7 cellular contexts compared by ENCODE assay signal in the genomic region with DNA sequence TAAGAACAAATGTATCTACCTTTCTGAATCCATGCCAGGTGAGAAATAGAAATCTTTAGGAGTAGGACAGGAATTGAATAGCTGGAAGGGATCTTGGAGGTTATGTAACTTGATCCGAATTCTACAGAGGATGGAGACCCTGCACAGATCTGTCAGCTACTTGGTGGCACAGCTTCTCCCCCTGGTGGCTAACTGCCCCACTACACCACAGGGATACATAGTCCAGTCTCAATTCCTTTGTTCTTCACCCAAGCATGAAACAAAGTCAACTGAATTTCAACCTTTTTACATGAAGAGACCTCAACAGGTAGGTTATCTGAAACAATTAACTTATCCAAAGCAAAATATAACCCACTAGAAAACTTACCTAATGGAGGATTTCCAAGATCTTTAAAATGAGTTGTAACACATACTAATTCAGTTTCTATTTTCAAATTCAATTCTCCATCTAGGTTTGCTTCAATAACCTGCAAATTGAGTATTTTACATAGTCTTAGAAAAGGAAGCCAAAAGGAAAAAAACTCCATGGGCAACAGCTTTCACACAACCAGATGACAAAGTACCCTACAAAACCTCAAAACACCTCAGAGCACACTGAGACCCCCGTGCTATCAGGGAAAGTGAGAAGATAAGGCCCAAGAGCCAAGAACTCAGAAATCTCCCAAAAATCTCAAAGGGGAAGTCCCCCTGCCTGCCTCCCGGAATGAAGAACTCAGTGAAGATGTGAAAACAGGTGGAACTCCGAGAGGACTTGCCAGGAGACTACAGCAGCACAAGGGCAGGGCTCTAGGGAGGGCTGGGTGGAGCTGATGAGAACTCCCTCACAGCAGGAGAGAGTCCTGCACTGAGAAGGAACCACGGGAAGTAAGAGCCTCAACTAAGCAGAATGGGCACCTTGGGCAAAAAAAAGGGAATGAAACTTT. TPM values are rescaled to one million over a fixed set of nuclear protein-coding genes. Genes with fewer than 3 reads are reported as not detected.
DNase-seq lines count a peak whose midpoint lies in the region; FAIRE-seq and TF ChIP-seq lines count a peak whose summit lies in the region.

No MANE protein-coding gene starts in this region.

- H3K9me3 ChIP-seq in keratinocyte (ENCODE audit: control insufficient read depth, low read depth, low read length), result no peaks in the 10 kb centered on the region

- DNase-seq in GM12864 (ENCODE audit: low read depth), result peak; percentile 39
- DNase-seq in HCEC 1CT, result peak; percentile 45
- DNase-seq in NCI-H1048 (lab: John Stamatoyannopoulos, UW), result peak; percentile 20
- peak; percentile 76 to 81 for DNase-seq in T47D (ENCODE audit: low read depth in 1 of 2, low spot score in 1 of 2)
- DNase-seq in keratinocyte (ENCODE audit: low read depth, low spot score), result no peak
- DNase-seq in stimulated activated CD4-positive, alpha-beta T cell treated with anti-CD3 and anti-CD28 coated beads, Interleukin-4, amount 100 ng/mL, for 4 hours, result peak; percentile 35 to 53

- no peaks in the 10 kb centered on the region for H3K4me1 ChIP-seq in keratinocyte (ENCODE audit: control insufficient read depth, extremely low read depth, insufficient read depth, low read length)

- no peak overlapping the region for H3K9ac ChIP-seq in keratinocyte (ENCODE audit: control insufficient read depth, extremely low read depth, insufficient read depth, low read length)

- peaks cover 39 to 40% of the 10 kb centered on the region in 2 experiments for H3K36me3 ChIP-seq in keratinocyte (ENCODE audit: control insufficient read depth in 2 of 2, extremely low read depth in 1 of 2, insufficient read depth in 2 of 2, low read length in 2 of 2)

- no peaks in the 10 kb centered on the region for H3K9me1 ChIP-seq in keratinocyte (ENCODE audit: control insufficient read depth, extremely low read depth, insufficient read depth, low read length)

- H3K4me3 ChIP-seq in GM12864 (ENCODE audit: low read depth, low read length) (no peak overlapping the region), keratinocyte (ENCODE audit: control insufficient read depth in 2 of 3, extremely low read depth in 1 of 3, insufficient read depth in 2 of 3, low read depth in 1 of 3, low read length in 3 of 3) (no peak overlapping the region)

- dilution Hi-C loops in keratinocyte (cut with MboI; ENCODE audit: extremely low pct_ligation_motif_present, low sequenced_read_pairs), result no loop called here

- no peak overlapping the region for H3K4me2 ChIP-seq in keratinocyte (ENCODE audit: control insufficient read depth, extremely low read depth, insufficient read depth, low read depth, low read length)

- FAIRE-seq in TTC549 (lab: Jason Lieb, UNC) (peak; percentile 81), keratinocyte (lab: Jason Lieb, UNC) (peak; percentile 79)

- H3K79me2 ChIP-seq in keratinocyte (ENCODE audit: control insufficient read depth, insufficient read depth, low read length), result no peaks in the 10 kb centered on the region

- in situ Hi-C loops in T47D (cut with HindIII; ENCODE audit: low pct_unique_long_range_greater_than_20kb, low sequenced_read_pairs), result no loop called here

- no peak overlapping the region for H2AFZ ChIP-seq in keratinocyte (ENCODE audit: control insufficient read depth, low read length)

- no peaks in the 10 kb centered on the region for H4K20me1 ChIP-seq in keratinocyte (ENCODE audit: control insufficient read depth, extremely low read depth, insufficient read depth, low read length)

- no peak overlapping the region for H3K27ac ChIP-seq in keratinocyte (ENCODE audit: control insufficient read depth, insufficient read depth, low read length)

- H3K27me3 ChIP-seq in keratinocyte (ENCODE audit: control insufficient read depth, extremely low read depth, insufficient read depth, low read length), result no peaks in the 10 kb centered on the region

- TF ChIP-seq CTCF in GM12864 (IDR thresholded peaks at IDR 0.05; ENCODE audit: low read depth, low read length, missing control alignments) (peak; percentile 96), keratinocyte (optimal IDR thresholded peaks at IDR 0.05 in 1 of 3, IDR thresholded peaks at IDR 0.05 in 1 of 3, conservative IDR thresholded peaks at IDR 0.05 in 1 of 3; ENCODE audit: extremely low read depth in 1 of 3, insufficient read depth in 2 of 3, low read length in 3 of 3) (peak; percentile 80 to 89 (median 82))

RNA-seq across cellular contexts. Expression of gene HUS1, which starts 10.3 kb away (rescaled TPM):
- polyA plus RNA-seq in keratinocyte, result 24.7 to 36.3 TPM (median 29.8 TPM) in 3 replicates
- 12.5 TPM for polyA plus RNA-seq in keratinocyte (2011; ENCODE audit: low read depth)
- polyA plus RNA-seq in keratinocyte (2011; cell fraction: cytosol; rRNA removed), result 22.8 and 39.5 TPM in 2 replicates
- polyA plus RNA-seq in keratinocyte (2011; cell fraction: nucleus; rRNA removed), result 30.5 and 38.1 TPM in 2 replicates
- polyA plus RNA-seq in keratinocyte (2012; ENCODE audit: low replicate concordance), result 18.5 TPM in 2 replicates
- polyA minus RNA-seq in keratinocyte, result 11.2 to 43.8 TPM (median 27.8 TPM) in 3 replicates
- 17.5 TPM for polyA minus RNA-seq in keratinocyte (2011; cell fraction: cytosol; rRNA and poly(A)+ RNA removed)
- 12.8 and 27.0 TPM in 2 replicates for polyA minus RNA-seq in keratinocyte (2011; cell fraction: nucleus; rRNA and poly(A)+ RNA removed)

RNA-seq across cellular contexts. Expression of gene PKD1L1, which starts 20.8 kb away (rescaled TPM):
- polyA plus RNA-seq in keratinocyte, result 0.01 to 0.31 TPM (median 0.04 TPM) in 3 replicates
- 0.15 TPM for polyA plus RNA-seq in keratinocyte (2011; ENCODE audit: low read depth)
- polyA plus RNA-seq in keratinocyte (2011; cell fraction: cytosol; rRNA removed), result 0.01 and 0.03 TPM in 2 replicates
- 0.17 and 0.18 TPM in 2 replicates for polyA plus RNA-seq in keratinocyte (2011; cell fraction: nucleus; rRNA removed)
- 0.20 TPM in 1 of 2 replicates, not detected in the other for polyA plus RNA-seq in keratinocyte (2012; ENCODE audit: low replicate concordance)
- polyA minus RNA-seq in keratinocyte, result 0.10 to 0.13 TPM in 2 of 3 replicates, not detected in the other
- not detected for polyA minus RNA-seq in keratinocyte (2011; cell fraction: cytosol; rRNA and poly(A)+ RNA removed)
- 0.21 and 0.23 TPM in 2 replicates for polyA minus RNA-seq in keratinocyte (2011; cell fraction: nucleus; rRNA and poly(A)+ RNA removed)

RNA-seq across cellular contexts. Expression of gene SUN3, which starts 59.8 kb away (rescaled TPM):
- not detected in 3 replicates for polyA plus RNA-seq in keratinocyte
- 1.2 TPM for polyA plus RNA-seq in keratinocyte (2011; ENCODE audit: low read depth)
- polyA plus RNA-seq in keratinocyte (2011; cell fraction: cytosol; rRNA removed), result 0.11 TPM in 1 of 2 replicates, not detected in the other
- 0.28 and 0.36 TPM in 2 replicates for polyA plus RNA-seq in keratinocyte (2011; cell fraction: nucleus; rRNA removed)
- 0.55 TPM in 1 of 2 replicates, not detected in the other for polyA plus RNA-seq in keratinocyte (2012; ENCODE audit: low replicate concordance)
- 0.13 to 0.23 TPM in 2 of 3 replicates, not detected in the other for polyA minus RNA-seq in keratinocyte
- polyA minus RNA-seq in keratinocyte (2011; cell fraction: cytosol; rRNA and poly(A)+ RNA removed), result not detected
- polyA minus RNA-seq in keratinocyte (2011; cell fraction: nucleus; rRNA and poly(A)+ RNA removed), result not detected in 2 replicates
